In the genomic region with DNA sequence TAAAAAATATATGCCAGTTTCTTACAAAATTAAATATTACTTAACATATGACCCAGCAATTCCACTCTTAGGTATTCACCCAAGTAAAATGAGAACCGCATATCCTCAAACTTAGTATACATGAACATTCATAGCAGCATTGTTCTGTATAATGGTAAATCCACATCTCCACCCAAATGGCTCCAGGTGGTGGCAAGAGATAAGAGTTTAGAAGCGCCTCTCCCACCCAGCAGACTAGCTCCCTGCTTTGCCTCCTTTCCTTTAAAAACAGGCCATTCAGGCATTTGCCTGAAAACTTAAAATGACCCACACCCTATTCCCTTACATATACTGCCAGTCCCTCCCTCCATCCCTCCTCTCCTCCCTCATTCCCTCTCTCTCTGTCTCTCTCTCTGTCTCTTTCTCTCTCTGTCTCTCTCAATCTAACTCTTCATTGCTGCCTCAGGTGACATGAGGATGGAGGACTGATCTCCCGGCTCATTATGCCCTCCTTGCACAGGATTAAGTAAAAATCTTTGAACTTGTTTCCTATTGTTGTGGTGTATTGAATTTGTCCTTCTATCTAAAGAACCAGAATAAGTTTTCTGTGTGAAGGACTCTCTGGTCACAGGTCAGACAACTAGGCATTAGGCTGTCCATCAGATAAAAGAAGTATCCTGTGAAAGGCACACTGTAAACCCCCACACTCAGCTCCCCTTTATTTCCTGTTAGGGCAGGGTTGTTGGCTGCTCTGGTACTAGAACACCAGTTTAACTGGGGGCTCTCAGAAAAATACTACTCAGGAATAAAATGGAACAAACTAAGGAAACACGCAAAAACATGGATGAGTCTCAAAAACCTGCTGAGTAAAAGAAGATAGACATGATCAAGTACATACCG, we compare ENCODE assay signal across 22 cellular contexts.
"Had no signal": no experiment of that assay in that cellular context is flagged by ENCODE, and none has a peak within 500 bp of the region (broad histone marks: within the 10 kb centered on the region; RNA-seq: fewer than 3 reads in every experiment).

No MANE protein-coding gene starts in this region.

- H3K27me3 ChIP-seq: colonic mucosa, heart left ventricle, suprapubic skin, thyroid gland, upper lobe of left lung, uterus had no signal

- H3K4me2 ChIP-seq: smooth muscle cell had no signal

- H3K27ac ChIP-seq: colonic mucosa, heart left ventricle, suprapubic skin, thyroid gland, upper lobe of left lung, uterus had no signal

- H3K9me3 ChIP-seq: colonic mucosa, heart left ventricle, suprapubic skin, thyroid gland, upper lobe of left lung, uterus had no signal

- H3K36me3 ChIP-seq: colonic mucosa, heart left ventricle, suprapubic skin, thyroid gland, upper lobe of left lung, uterus had no signal

- H3K4me1 ChIP-seq: colonic mucosa, suprapubic skin, thyroid gland, upper lobe of left lung had no signal

- H3K4me3 ChIP-seq: colonic mucosa, heart left ventricle, lung, smooth muscle cell, suprapubic skin, thyroid gland, upper lobe of left lung, uterus had no signal

- FAIRE-seq: frontal cortex had no signal

- ATAC-seq: esophagus mucosa; heart left ventricle; left colon; left ventricle myocardium superior; right cardiac atrium; stimulated activated naive CD8-positive, alpha-beta T cell treated with anti-CD3 and anti-CD28 coated beads, Interleukin-15, Interleukin-2, amounts not matched to agents 100 U/mL and 50 U/mL, for 24 hours had no signal

- DNase-seq: colonic mucosa; dermis blood vessel endothelial cell; endodermal cell; heart left ventricle; hippocampal formation; left colon; left ventricle myocardium superior; mesendoderm; naive B cell; occipital lobe; posterior cingulate gyrus; right cardiac atrium; stimulated activated CD4-positive, alpha-beta T cell treated with anti-CD3 and anti-CD28 coated beads, Interleukin-2, amount 100 ng/mL, for 48 hours; stimulated activated naive CD8-positive, alpha-beta T cell treated with anti-CD3 and anti-CD28 coated beads, Interleukin-15, Interleukin-2, amounts not matched to agents 100 U/mL and 50 U/mL, for 24 hours; thyroid gland; upper lobe of left lung; uterus had no signal
